Comparison of ENCODE assay signal across 8 cellular contexts in genomic region chr4:40662962-40663604, GRCh38. TPM values are rescaled to one million over a fixed set of nuclear protein-coding genes. Genes with fewer than 3 reads are reported as not detected.
DNase-seq lines count a peak whose midpoint lies in the region; ATAC-seq and TF ChIP-seq lines count a peak whose summit lies in the region.

No MANE protein-coding gene starts in this region.

- peak; percentile 71 for ATAC-seq in GM21717 (IDR thresholded peaks at IDR 0.05; ENCODE audit: unreplicated experiment)
- ATAC-seq in activated T-cell treated with anti-CD3 and anti-CD28 coated beads, Interleukin-2, amount 50 U/mL, for 4 hours: peak; percentile 84 to 88
- peak; percentile 69 for ATAC-seq in lung (ENCODE audit: insufficient read depth, low FRiP score)

- DNase-seq in LHCN-M2 (ENCODE audit: low read depth): peak; percentile 49
- no peak for DNase-seq in activated T-cell treated with anti-CD3 and anti-CD28 coated beads, Interleukin-2, amount 50 U/mL, for 4 hours
- peak; percentile 49 for DNase-seq in lung (ENCODE audit: low spot score)
- DNase-seq in lower leg skin (ENCODE audit: low spot score in 2 of 2): no peak
- no peak for DNase-seq in erythroblast (lab: John Stamatoyannopoulos, UW)
- DNase-seq in middle frontal gyrus (ENCODE audit: extremely low spot score, low spot score): no peak

- H3K27me3 ChIP-seq in lung (ENCODE audit: control insufficient read depth, insufficient read depth): no peaks in the 10 kb centered on the region

- H3K27ac ChIP-seq in lung (ENCODE audit: low read depth in 1 of 2, low read length in 1 of 2): peak overlapping the region in 1 of 2 donors; percentile 63

- no peaks in the 10 kb centered on the region for H3K36me3 ChIP-seq in lung (ENCODE audit: control insufficient read depth in 2 of 2, insufficient read depth in 2 of 2, low read length in 2 of 2)

- peaks cover 10% of the 10 kb centered on the region for H3K4me1 Mint-ChIP-seq in activated T-cell treated with anti-CD3 and anti-CD28 coated beads, Interleukin-2, amount 50 U/mL, for 4 hours (ENCODE audit: low read depth)

- H3K4me1 ChIP-seq in lung (ENCODE audit: control insufficient read depth in 2 of 2, insufficient read depth in 2 of 2, low read length in 2 of 2): no peaks in the 10 kb centered on the region

- no peaks in the 10 kb centered on the region for H3K9me3 Mint-ChIP-seq in activated T-cell treated with anti-CD3 and anti-CD28 coated beads, Interleukin-2, amount 50 U/mL, for 4 hours

- WGBS in lung, 2 donors: 46 to 66% methylated on average over 10 of the region's 10 CpGs
- WGBS in lower leg skin, 2 donors: 59 to 60% methylated on average over 10 of the region's 10 CpGs

- TF ChIP-seq POLR2A in lower leg skin (IDR thresholded peaks at IDR 0.05) (no peak), erythroblast (IDR thresholded peaks at IDR 0.05; ENCODE audit: low read length) (no peak)

- H3K4me3 Mint-ChIP-seq in activated T-cell treated with anti-CD3 and anti-CD28 coated beads, Interleukin-2, amount 50 U/mL, for 4 hours: no peak overlapping the region

- no peak for TF ChIP-seq CTCF in lung (IDR thresholded peaks at IDR 0.05; ENCODE audit: control extremely low read depth, extremely low read depth)
- no peak for TF ChIP-seq CTCF in lower leg skin (IDR thresholded peaks at IDR 0.05)

- H3K27me3 Mint-ChIP-seq in activated T-cell treated with anti-CD3 and anti-CD28 coated beads, Interleukin-2, amount 50 U/mL, for 4 hours (ENCODE audit: low read depth): no peaks in the 10 kb centered on the region

- intact Hi-C loops in lower leg skin (cut with DNase I; ENCODE audit: low total_unique reads): no loop called here

- H3K9me3 ChIP-seq in lung (ENCODE audit: control insufficient read depth in 2 of 2, insufficient read depth in 1 of 2, low read length in 1 of 2): no peaks in the 10 kb centered on the region

- no peaks in the 10 kb centered on the region for H3K36me3 Mint-ChIP-seq in activated T-cell treated with anti-CD3 and anti-CD28 coated beads, Interleukin-2, amount 50 U/mL, for 4 hours (ENCODE audit: insufficient read depth)

- peak overlapping the region; percentile 6; the same call in 1 of the 2 replicates for H3K4me3 ChIP-seq in GM08714 (ENCODE audit: low read length)
- H3K4me3 ChIP-seq in lung: no peak overlapping the region
- no peak overlapping the region for H3K4me3 ChIP-seq in lower leg skin (ENCODE audit: low read depth, poor library complexity, severe bottlenecking)

RNA-seq across cellular contexts. Expression of gene RBM47, which starts 33.4 kb away (rescaled TPM):
- total RNA-seq in LHCN-M2 (2014; rRNA removed): 0.06 and 0.17 TPM in 2 replicates
- 0.02 TPM for polyA plus RNA-seq in LHCN-M2 (2012)
- 1 to 10 TPM in 2 of 3 donors, under 1 TPM in 1; 0.87 to 1.9 (median 1.1) TPM for total RNA-seq in activated T-cell treated with anti-CD3 and anti-CD28 coated beads, Interleukin-2, amount 50 U/mL, for 4 hours
- total RNA-seq in lung: 100 to 1,000 TPM; 112 to 119 TPM
- polyA plus RNA-seq in lung: 10 to 100 TPM; 25.9 to 76.2 TPM
- total RNA-seq in lower leg skin: 10 to 100 TPM; 38.4 to 73.8 (median 46.9) TPM

Comparison
In these comparisons a context has a peak if more than half of its experiments do, and no peak if none do; other contexts are left out.
1. DNase-seq: peak in LHCN-M2 (single experiment) and lung (single experiment); none in activated T-cell treated with anti-CD3 and anti-CD28 coated beads, Interleukin-2, amount 50 U/mL, for 4 hours (single experiment), lower leg skin (0 of 2), erythroblast (0 of 2) and middle frontal gyrus (single experiment).
2. RNA of gene RBM47, which starts 33.4 kb away (total RNA-seq): 112 to 119 TPM in lung and 38.4 to 73.8 TPM in lower leg skin; 0.87 to 1.9 TPM in activated T-cell treated with anti-CD3 and anti-CD28 coated beads, Interleukin-2, amount 50 U/mL, for 4 hours and 0.06 to 0.17 TPM in LHCN-M2; every median in the first group is over 10 times any median in the second.
3. Peak in every context shown above with its lines, with median percentiles within 50 percentile points of each other: ATAC-seq.